1 cellular context compared by ENCODE assay signal in genomic region chr14:72701610-72702009, GRCh38.
TF ChIP-seq lines count a peak whose summit lies in the region.

No MANE protein-coding gene starts in this region.

TF ChIP-seq in IMR-90, 13 proteins besides CTCF, POLR2A, EP300 and RAD21:
- TF ChIP-seq SMC3 (IDR thresholded peaks at IDR 0.05; ENCODE audit: low read depth, low read length) = no peak
- TF ChIP-seq CEBPB (IDR thresholded peaks at IDR 0.05; ENCODE audit: low read depth, low read length) = no peak
- TF ChIP-seq MAZ (IDR thresholded peaks at IDR 0.05; ENCODE audit: borderline replicate concordance, low read depth, low read length) = no peak
- no peak for TF ChIP-seq RCOR1 (IDR thresholded peaks at IDR 0.05; ENCODE audit: insufficient replicate concordance, low read length)
- TF ChIP-seq ELK1 (IDR thresholded peaks at IDR 0.05; ENCODE audit: borderline replicate concordance, low read depth, low read length) = no peak
- no peak for TF ChIP-seq MXI1 (IDR thresholded peaks at IDR 0.05; ENCODE audit: borderline replicate concordance, low read depth, low read length)
